ENCODE assay signal across 8 cellular contexts in the genomic region with DNA sequence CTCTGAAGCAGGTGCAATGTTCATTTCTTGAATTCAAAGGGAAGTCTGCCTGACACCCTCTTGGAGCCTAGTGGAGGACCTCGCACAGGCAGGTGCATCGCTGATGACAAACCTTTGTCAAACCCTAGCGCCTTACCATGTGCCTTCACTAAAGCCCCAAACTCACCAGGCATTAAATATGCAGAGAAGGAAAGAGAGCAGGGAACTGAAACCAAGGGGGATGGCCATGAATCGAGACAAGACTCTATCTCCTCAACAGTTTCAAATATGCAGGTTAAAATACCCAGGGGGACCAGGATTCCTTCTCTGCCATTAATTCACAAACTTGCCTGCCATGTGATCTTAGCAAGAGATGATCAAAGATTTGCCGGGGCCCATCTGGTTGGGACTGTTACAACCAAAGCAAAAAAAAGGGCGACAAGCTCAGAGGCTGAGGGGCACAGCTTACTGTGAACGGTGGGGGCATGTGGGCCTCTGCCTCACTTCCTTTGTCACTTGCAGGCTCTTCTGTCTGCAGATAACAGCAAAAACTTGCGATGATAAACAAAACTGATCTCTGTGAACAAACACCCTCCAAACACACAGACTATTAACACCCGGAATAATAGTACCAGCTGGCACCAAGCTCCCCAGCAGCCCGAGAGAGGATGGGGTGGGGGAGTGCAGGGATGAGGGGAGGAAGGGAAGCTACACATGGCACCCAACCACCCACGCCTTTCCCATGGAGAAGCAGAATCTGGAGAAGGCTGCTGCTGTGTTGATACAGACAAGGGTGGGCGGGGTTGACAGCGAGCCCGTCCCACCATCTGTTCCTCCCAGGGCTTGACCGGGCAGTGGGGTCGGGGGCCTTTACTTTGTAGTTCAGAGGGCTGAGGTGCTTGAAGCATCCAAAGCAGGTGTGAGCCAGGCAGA. TPM values are rescaled to one million over a fixed set of nuclear protein-coding genes. Genes with fewer than 3 reads are reported as not detected.
DNase-seq lines count a peak whose midpoint lies in the region; ATAC-seq and TF ChIP-seq lines count a peak whose summit lies in the region.

No MANE protein-coding gene starts in this region.

- peak overlapping the region; percentile 15 for H3K4me3 Mint-ChIP-seq in activated T-cell treated with anti-CD3 and anti-CD28 coated beads, Interleukin-2, amount 50 U/mL, for 24 hours

- H3K4me3 ChIP-seq in dorsolateral prefrontal cortex = peak overlapping the region in 4 of 59 donors; percentile 3 to 25 (median 18)

- no peak for DNase-seq in activated T-cell treated with anti-CD3 and anti-CD28 coated beads, Interleukin-2, amount 50 U/mL, for 24 hours
- DNase-seq in activated T-cell treated with anti-CD3 and anti-CD28 coated beads, Interleukin-2, amount 50 U/mL, for 48 hours = no peak
- DNase-seq in NCI-H345 treated with DMSO at 0.1 percent for 48 hours (lab: John Stamatoyannopoulos, UW; ENCODE audit: unreplicated experiment) (peak; percentile 42), dorsolateral prefrontal cortex (peak in 9 of 10 donors; percentile 44 to 77 (median 72)), D341Med (ENCODE audit: low spot score) (no peak), ACHN (no peak)
- DNase-seq in stimulated activated naive CD8-positive, alpha-beta T cell treated with anti-CD3 and anti-CD28 coated beads, Interleukin-15, Interleukin-2, amounts not matched to agents 100 U/mL and 50 U/mL, for 24 hours = peak; percentile 14

- H3K27ac Mint-ChIP-seq in activated T-cell treated with anti-CD3 and anti-CD28 coated beads, Interleukin-2, amount 50 U/mL, for 24 hours = peak overlapping the region; percentile 87

- H3K27me3 Mint-ChIP-seq in activated T-cell treated with anti-CD3 and anti-CD28 coated beads, Interleukin-2, amount 50 U/mL, for 24 hours = no peaks in the 10 kb centered on the region

- no peaks in the 10 kb centered on the region for H3K9me3 Mint-ChIP-seq in activated T-cell treated with anti-CD3 and anti-CD28 coated beads, Interleukin-2, amount 50 U/mL, for 24 hours

- peak overlapping the region; percentile 65 to 99 (median 93) for H3K27ac ChIP-seq in dorsolateral prefrontal cortex

- peaks cover 63% of the 10 kb centered on the region for H3K36me3 Mint-ChIP-seq in activated T-cell treated with anti-CD3 and anti-CD28 coated beads, Interleukin-2, amount 50 U/mL, for 24 hours (ENCODE audit: low read depth)

- ATAC-seq in HG02571 (IDR thresholded peaks at IDR 0.05; ENCODE audit: unreplicated experiment) = peak; percentile 72
- ATAC-seq in stimulated activated naive CD8-positive, alpha-beta T cell treated with anti-CD3 and anti-CD28 coated beads, Interleukin-15, Interleukin-2, amounts not matched to agents 100 U/mL and 50 U/mL, for 24 hours = peak; percentile 7

- in situ Hi-C loops in ACHN (cut with HindIII; ENCODE audit: low pct_ligation_motif_present, low pct_unique_long_range_greater_than_20kb, low sequenced_read_pairs) = no loop called here

- H3K4me1 Mint-ChIP-seq in activated T-cell treated with anti-CD3 and anti-CD28 coated beads, Interleukin-2, amount 50 U/mL, for 24 hours (ENCODE audit: low read depth) = peaks cover 47% of the 10 kb centered on the region

- H3K27me3 ChIP-seq in dorsolateral prefrontal cortex = no peaks in the 10 kb centered on the region

- intact Hi-C loops in dorsolateral prefrontal cortex (cut with DNase I) = loop anchor here in 1 of 2 donors (5.0 to 10.0 kb wide), 5 partner anchors 34 to 373 kb away; partner anchors contain the start of genes EPHX1, SRP9 and TMEM63A

- TF ChIP-seq CTCF in dorsolateral prefrontal cortex (IDR thresholded peaks at IDR 0.05 in 54 of 56, conservative IDR thresholded peaks at IDR 0.05 in 2 of 56; ENCODE audit: low read depth in 1 of 56, partially characterized antibody in 56 of 56) = no peak

RNA-seq across cellular contexts. Expression of gene TMEM63A, which starts 33.9 kb away (rescaled TPM):
- 100 to 1,000 TPM in 94 of 120 experiments, 10 to 100 TPM in 26; 47.1 to 833 (median 180) TPM for total RNA-seq in dorsolateral prefrontal cortex

RNA-seq across cellular contexts. Expression of gene EPHX1, which starts 38.4 kb away (rescaled TPM):
- 100 to 1,000 TPM in 79 of 120 experiments, 10 to 100 TPM in 41; 56.7 to 268 (median 111) TPM for total RNA-seq in dorsolateral prefrontal cortex

RNA-seq across cellular contexts. Expression of gene LEFTY1, which starts 40.6 kb away (rescaled TPM):
- 1 to 10 TPM in 119 of 120 experiments, under 1 TPM in 1; 0.84 to 8.3 (median 3.3) TPM for total RNA-seq in dorsolateral prefrontal cortex

Comparison
In these comparisons a context has a peak if more than half of its experiments do, and no peak if none do; other contexts are left out.
1. DNase-seq: peak in NCI-H345 treated with DMSO at 0.1 percent for 48 hours (single experiment), dorsolateral prefrontal cortex (9 of 10) and stimulated activated naive CD8-positive, alpha-beta T cell treated with anti-CD3 and anti-CD28 coated beads, Interleukin-15, Interleukin-2, amounts not matched to agents 100 U/mL and 50 U/mL, for 24 hours (single experiment); none in activated T-cell treated with anti-CD3 and anti-CD28 coated beads, Interleukin-2, amount 50 U/mL, for 24 hours (single experiment), activated T-cell treated with anti-CD3 and anti-CD28 coated beads, Interleukin-2, amount 50 U/mL, for 48 hours (0 of 2), D341Med (single experiment) and ACHN (single experiment).